ENCODE assay signal across 11 cellular contexts in genomic region chr2:163877316-163877715, GRCh38.
DNase-seq lines count a peak whose midpoint lies in the region; TF ChIP-seq lines count a peak whose summit lies in the region.
"Had no signal": no experiment of that assay in that cellular context is flagged by ENCODE, and none has a peak within 500 bp of the region (broad histone marks: within the 10 kb centered on the region; RNA-seq: fewer than 3 reads in every experiment).

No MANE protein-coding gene starts in this region.

- H4K91ac ChIP-seq in mesenchymal stem cell (ENCODE audit: low read length), result no peak overlapping the region

- POLR2A ChIA-PET in AG04449 (lab: Yijun Ruan, JAX), result no interaction called here

- peak overlapping the region; percentile 19 for H3K9ac ChIP-seq in mesenchymal stem cell (ENCODE audit: low read length)

- H4K8ac ChIP-seq in mesenchymal stem cell (ENCODE audit: low read length), result no peak overlapping the region

- no peak overlapping the region for H2BK12ac ChIP-seq in mesenchymal stem cell (ENCODE audit: low read length in 2 of 2)

- H2BK15ac ChIP-seq in mesenchymal stem cell (ENCODE audit: low read depth, poor library complexity, severe bottlenecking), result no peak overlapping the region

- no peaks in the 10 kb centered on the region for H3K36me3 ChIP-seq in mesenchymal stem cell (ENCODE audit: control insufficient read depth in 1 of 2, insufficient read depth in 2 of 2, low read depth in 1 of 2, low read length in 2 of 2)

- TF ChIP-seq CTCF in AG04449 (IDR thresholded peaks at IDR 0.05; ENCODE audit: insufficient read depth, low read length, missing control alignments) (no peak), coronary artery (IDR thresholded peaks at IDR 0.05) (no peak)

- H3K4me1 ChIP-seq in mesenchymal stem cell (ENCODE audit: control insufficient read depth, insufficient read depth, low read depth, low read length), result no peaks in the 10 kb centered on the region

- WGBS in mesenchymal stem cell, result 0% methylated on average over 1 of the region's 3 CpGs

- no peak overlapping the region for H3K14ac ChIP-seq in mesenchymal stem cell (ENCODE audit: low read length in 2 of 2)

- no peak overlapping the region for H3K18ac ChIP-seq in mesenchymal stem cell (ENCODE audit: low read depth in 1 of 2, low read length in 2 of 2)

- H3K4me3 ChIP-seq in AG04449 (ENCODE audit: low read depth, low read length), result no peak overlapping the region
- peak overlapping the region; percentile 54 for H3K4me3 ChIP-seq in coronary artery
- peak overlapping the region in 1 of 2 experiments; percentile 43 for H3K4me3 ChIP-seq in mesenchymal stem cell (ENCODE audit: insufficient read depth in 1 of 2, low read depth in 1 of 2, low read length in 2 of 2)

- H3K79me1 ChIP-seq in mesenchymal stem cell (replicated peaks; ENCODE audit: low read length, poor library complexity, severe bottlenecking), result no peaks in the 10 kb centered on the region

- no peak overlapping the region for H3K4ac ChIP-seq in mesenchymal stem cell (ENCODE audit: low read depth in 1 of 2, low read length in 2 of 2)

- DNase-seq in AG04449 (ENCODE audit: low read depth, low spot score) (peak; percentile 49), HS-5 (ENCODE audit: low read depth) (peak; percentile 6), coronary artery (ENCODE audit: low spot score) (no peak), mesenchymal stem cell (peak; percentile 31), SHP77 treated with DMSO at 0.1 percent for 48 hours (lab: John Stamatoyannopoulos, UW) (no peak), NCI-H1048 (lab: John Stamatoyannopoulos, UW) (no peak), NOMO-1 (lab: John Stamatoyannopoulos, UW; ENCODE audit: unreplicated experiment in 2 of 2) (no peak), DMS53 treated with DMSO at 0.1 percent for 48 hours (lab: John Stamatoyannopoulos, UW; ENCODE audit: unreplicated experiment) (no peak)
- DNase-seq: activated T-cell treated with anti-CD3 and anti-CD28 coated beads, Interleukin-2, amount 50 U/mL, for 4 hours; NCI-H187 treated with DMSO at 0.1 percent for 48 hours had no signal

- H3K9me3 ChIP-seq in mesenchymal stem cell (ENCODE audit: control insufficient read depth, low read length), result no peaks in the 10 kb centered on the region

- H2AFZ ChIP-seq in mesenchymal stem cell (ENCODE audit: low read depth, low read length), result no peak overlapping the region

- no peak overlapping the region for H3K23ac ChIP-seq in mesenchymal stem cell (ENCODE audit: low read length in 2 of 2)

- H3K27ac ChIP-seq in coronary artery (peak overlapping the region in 1 of 2 donors; percentile 70), mesenchymal stem cell (ENCODE audit: low read length, poor library complexity, severe bottlenecking) (peak overlapping the region; percentile 79)
- H3K27ac ChIP-seq: C4-2B had no signal

- no peak overlapping the region for H3K4me2 ChIP-seq in mesenchymal stem cell (ENCODE audit: low read length, poor library complexity, severe bottlenecking)

- H2BK5ac ChIP-seq in mesenchymal stem cell (ENCODE audit: low read depth, low read length, poor library complexity, severe bottlenecking), result no peak overlapping the region

- CTCF ChIA-PET in AG04449 (lab: Yijun Ruan, JAX), result no interaction called here

- no peaks in the 10 kb centered on the region for H3K27me3 ChIP-seq in mesenchymal stem cell (ENCODE audit: control insufficient read depth in 1 of 2, insufficient read depth in 1 of 2, low read length in 2 of 2)

- no peak overlapping the region for H2BK120ac ChIP-seq in mesenchymal stem cell (ENCODE audit: low read depth, low read length)

- no peak overlapping the region for H2AK5ac ChIP-seq in mesenchymal stem cell (ENCODE audit: low read length, severe bottlenecking)

Comparison
In these comparisons a context has a peak if more than half of its experiments do, and no peak if none do; other contexts are left out.
1. DNase-seq: peak in AG04449 (single experiment), HS-5 (single experiment) and mesenchymal stem cell (single experiment); none in coronary artery (single experiment), SHP77 treated with DMSO at 0.1 percent for 48 hours (single experiment), NCI-H1048 (single experiment), NOMO-1 (0 of 2) and DMS53 treated with DMSO at 0.1 percent for 48 hours (single experiment).